In genomic region chr2:203719456-203719855, GRCh38 we compare ENCODE assay signal across 18 cellular contexts. TPM values are rescaled to one million over a fixed set of nuclear protein-coding genes. Genes with fewer than 3 reads are reported as not detected.
DNase-seq lines count a peak whose midpoint lies in the region; ATAC-seq and TF ChIP-seq lines count a peak whose summit lies in the region.
"Had no signal": no experiment of that assay in that cellular context is flagged by ENCODE, and none has a peak within 500 bp of the region (broad histone marks: within the 10 kb centered on the region; RNA-seq: fewer than 3 reads in every experiment).

No MANE protein-coding gene starts in this region.

- H3K27ac Mint-ChIP-seq in activated naive CD4-positive, alpha-beta T cell treated with anti-CD3 and anti-CD28 coated beads, Interleukin-2, amount 10 ng/mL, durations not matched to agents 7 days and 5 days, result peak overlapping the region; percentile 91
- H3K27ac Mint-ChIP-seq in activated naive CD8-positive, alpha-beta T cell treated with anti-CD3 and anti-CD28 coated beads, Interleukin-2, amount 50 U/mL, for 24 hours, result peak overlapping the region; percentile 96
- H3K27ac Mint-ChIP-seq: naive B cell had no signal

- H3K79me2 ChIP-seq in OCI-LY7 (ENCODE audit: insufficient read depth, low read depth, low read length), result peaks cover 52% of the 10 kb centered on the region

- TF ChIP-seq POLR2A in gastrocnemius medialis (IDR thresholded peaks at IDR 0.05) (no peak), lower leg skin (IDR thresholded peaks at IDR 0.05) (no peak)

- BruUV-seq in OCI-LY7 (replicated peaks; lab: Mats Ljungman, UMichigan), result no TSS peak

- H3K4me3 Mint-ChIP-seq in activated naive CD4-positive, alpha-beta T cell treated with anti-CD3 and anti-CD28 coated beads, Interleukin-2, amount 10 ng/mL, durations not matched to agents 7 days and 5 days, result peak overlapping the region; percentile 70
- peak overlapping the region; percentile 62 for H3K4me3 Mint-ChIP-seq in activated naive CD8-positive, alpha-beta T cell treated with anti-CD3 and anti-CD28 coated beads, Interleukin-2, amount 50 U/mL, for 24 hours
- H3K4me3 Mint-ChIP-seq: naive B cell had no signal

- H3K27me3 ChIP-seq in gastrocnemius medialis, result no peaks in the 10 kb centered on the region
- H3K27me3 ChIP-seq: ovary, suprapubic skin had no signal

- H4K20me1 ChIP-seq in OCI-LY7 (ENCODE audit: insufficient read depth, low read length), result no peaks in the 10 kb centered on the region

- POLR2A ChIA-PET in OCI-LY7 (lab: Charles Lee), result interaction anchor here (0.6 to 6.0 kb wide), 7 partner anchors 9 to 71 kb away, joined by 4 to 62 read pairs (median 4); partner anchors contain the start of gene CD28

- H3K4me3 ChIP-seq in OCI-LY7 (ENCODE audit: low read depth, low read length, poor library complexity, severe bottlenecking) (no peak overlapping the region), urinary bladder (ENCODE audit: low read depth, low read length) (no peak overlapping the region), gastrocnemius medialis (no peak overlapping the region), lower leg skin (ENCODE audit: low read depth, poor library complexity, severe bottlenecking) (no peak overlapping the region)
- H3K4me3 ChIP-seq: ovary, suprapubic skin had no signal

- no peak overlapping the region for H3K27ac ChIP-seq in OCI-LY7 (ENCODE audit: low read depth, low read length, poor library complexity, severe bottlenecking)
- H3K27ac ChIP-seq in urinary bladder (ENCODE audit: low read depth), result peak overlapping the region; percentile 41
- no peak overlapping the region for H3K27ac ChIP-seq in gastrocnemius medialis
- H3K27ac ChIP-seq: ovary, suprapubic skin had no signal

- H3K36me3 ChIP-seq in OCI-LY7 (ENCODE audit: insufficient read depth, low read length), result peaks cover 66% of the 10 kb centered on the region
- no peaks in the 10 kb centered on the region for H3K36me3 ChIP-seq in urinary bladder (ENCODE audit: insufficient read depth)
- no peaks in the 10 kb centered on the region for H3K36me3 ChIP-seq in gastrocnemius medialis
- H3K36me3 ChIP-seq: ovary, suprapubic skin had no signal

- no peak for DNase-seq in activated naive CD4-positive, alpha-beta T cell treated with anti-CD3 and anti-CD28 coated beads, Interleukin-2, amount 10 ng/mL, durations not matched to agents 7 days and 5 days
- DNase-seq in activated naive CD4-positive, alpha-beta T cell treated with anti-CD3 and anti-CD28 coated beads, Interleukin-2, amount 50 U/mL, for 16 hours, result no peak
- DNase-seq in OCI-LY7 (ENCODE audit: low spot score) (no peak), gastrocnemius medialis (no peak), lower leg skin (ENCODE audit: low spot score in 2 of 2) (no peak)
- no peak for DNase-seq in activated naive CD8-positive, alpha-beta T cell treated with anti-CD3 and anti-CD28 coated beads, Interleukin-2, amount 50 U/mL, for 24 hours
- DNase-seq: activated CD4-positive, alpha-beta T cell treated with anti-CD3 and anti-CD28 coated beads, Interleukin-2, amount 50 U/mL, for 4 hours; aorta; mesenchymal stem cell; naive B cell; NCI-H1694; ovary; right cardiac atrium; stimulated activated CD4-positive, alpha-beta T cell treated with anti-CD3 and anti-CD28 coated beads, Interleukin-15, amount 100 ng/mL, for 24 hours had no signal

- H3K4me1 Mint-ChIP-seq in activated naive CD4-positive, alpha-beta T cell treated with anti-CD3 and anti-CD28 coated beads, Interleukin-2, amount 10 ng/mL, durations not matched to agents 7 days and 5 days, result peaks cover 94% of the 10 kb centered on the region
- peaks cover 93% of the 10 kb centered on the region for H3K4me1 Mint-ChIP-seq in activated naive CD8-positive, alpha-beta T cell treated with anti-CD3 and anti-CD28 coated beads, Interleukin-2, amount 50 U/mL, for 24 hours

- no peak for ATAC-seq in activated naive CD8-positive, alpha-beta T cell treated with anti-CD3 and anti-CD28 coated beads, Interleukin-2, amount 50 U/mL, for 24 hours
- no peak for ATAC-seq in gastrocnemius medialis
- ATAC-seq: esophagus mucosa, right cardiac atrium, Right ventricle myocardium inferior had no signal

- peaks cover 58% of the 10 kb centered on the region for H3K4me1 ChIP-seq in OCI-LY7 (ENCODE audit: insufficient read depth, low read length, poor library complexity, severe bottlenecking)
- no peaks in the 10 kb centered on the region for H3K4me1 ChIP-seq in urinary bladder (ENCODE audit: insufficient read depth)
- H3K4me1 ChIP-seq in gastrocnemius medialis, result no peaks in the 10 kb centered on the region
- H3K4me1 ChIP-seq: suprapubic skin had no signal

- 0 out of 2 replicates have a peak overlapping the region, but pooled peaks have one; percentile 3 for H3K4me2 ChIP-seq in OCI-LY7 (ENCODE audit: low read length)

- H2AFZ ChIP-seq in OCI-LY7 (ENCODE audit: low read length), result no peak overlapping the region

- TF ChIP-seq CTCF in OCI-LY7 (conservative IDR thresholded peaks at IDR 0.05; ENCODE audit: low read length) (no peak), gastrocnemius medialis (IDR thresholded peaks at IDR 0.05 in 4 of 5, conservative IDR thresholded peaks at IDR 0.05 in 1 of 5) (no peak), lower leg skin (IDR thresholded peaks at IDR 0.05) (no peak)

- peaks cover 10% of the 10 kb centered on the region for H3K9me3 Mint-ChIP-seq in activated naive CD4-positive, alpha-beta T cell treated with anti-CD3 and anti-CD28 coated beads, Interleukin-2, amount 10 ng/mL, durations not matched to agents 7 days and 5 days
- peaks cover 11% of the 10 kb centered on the region for H3K9me3 Mint-ChIP-seq in activated naive CD8-positive, alpha-beta T cell treated with anti-CD3 and anti-CD28 coated beads, Interleukin-2, amount 50 U/mL, for 24 hours

- no peaks in the 10 kb centered on the region for H3K9me2 ChIP-seq in OCI-LY7 (ENCODE audit: insufficient read depth, low read length)

- intact Hi-C loops in OCI-LY7 (cut with micrococcal nuclease; ENCODE audit: unreplicated experiment) (no loop called here), gastrocnemius medialis (cut with DNase I; ENCODE audit: low total_unique reads) (no loop called here), lower leg skin (cut with DNase I; ENCODE audit: low total_unique reads) (no loop called here)

- H3K9me3 ChIP-seq in OCI-LY7 (ENCODE audit: low read length) (peaks cover 5% of the 10 kb centered on the region; the same call in 1 of the 2 replicates), gastrocnemius medialis (no peaks in the 10 kb centered on the region)
- H3K9me3 ChIP-seq: ovary, suprapubic skin had no signal

- CTCF ChIA-PET in activated naive CD4-positive, alpha-beta T cell treated with anti-CD3 and anti-CD28 coated beads, Interleukin-2, amount 10 ng/mL, durations not matched to agents 7 days and 5 days (lab: Charles Lee), result interaction anchor here (1.1 to 7.9 kb wide), 5 partner anchors 12 to 63 kb away, joined by 3 to 56 read pairs (median 8); partner anchors contain the start of gene CD28
- CTCF ChIA-PET in OCI-LY7 (lab: Charles Lee; ENCODE audit: unreplicated experiment), result no interaction called here

- in situ Hi-C loops in gastrocnemius medialis (cut with MboI; ENCODE audit: low sequenced_read_pairs in 4 of 4), result no loop called here

- peaks cover 58% of the 10 kb centered on the region for H3K36me3 Mint-ChIP-seq in activated naive CD4-positive, alpha-beta T cell treated with anti-CD3 and anti-CD28 coated beads, Interleukin-2, amount 10 ng/mL, durations not matched to agents 7 days and 5 days
- peaks cover 55% of the 10 kb centered on the region for H3K36me3 Mint-ChIP-seq in activated naive CD8-positive, alpha-beta T cell treated with anti-CD3 and anti-CD28 coated beads, Interleukin-2, amount 50 U/mL, for 24 hours (ENCODE audit: low read depth)
- H3K36me3 Mint-ChIP-seq: naive B cell had no signal

- no peaks in the 10 kb centered on the region for H3K27me3 Mint-ChIP-seq in activated naive CD4-positive, alpha-beta T cell treated with anti-CD3 and anti-CD28 coated beads, Interleukin-2, amount 10 ng/mL, durations not matched to agents 7 days and 5 days
- H3K27me3 Mint-ChIP-seq in activated naive CD8-positive, alpha-beta T cell treated with anti-CD3 and anti-CD28 coated beads, Interleukin-2, amount 50 U/mL, for 24 hours, result peaks cover 2% of the 10 kb centered on the region

RNA-seq across cellular contexts. Expression of gene CD28, which starts 13.0 kb away (rescaled TPM):
- total RNA-seq in OCI-LY7 (2014; rRNA removed; shearing (Covaris generic)), result 0.49 and 0.92 TPM in 2 replicates
- total RNA-seq in OCI-LY7 (2022) (22.3 and 44.6 TPM in 2 replicates), urinary bladder (6.1 TPM), gastrocnemius medialis (under 1 TPM in 3 of 4 donors, not detected in 1; 0.07 to 0.31 (median 0.09) TPM), lower leg skin (under 1 TPM; 0.08 to 0.45 (median 0.31) TPM)
- 0.33 TPM for polyA plus RNA-seq in urinary bladder
